11 cellular contexts compared by ENCODE assay signal in the genomic region with DNA sequence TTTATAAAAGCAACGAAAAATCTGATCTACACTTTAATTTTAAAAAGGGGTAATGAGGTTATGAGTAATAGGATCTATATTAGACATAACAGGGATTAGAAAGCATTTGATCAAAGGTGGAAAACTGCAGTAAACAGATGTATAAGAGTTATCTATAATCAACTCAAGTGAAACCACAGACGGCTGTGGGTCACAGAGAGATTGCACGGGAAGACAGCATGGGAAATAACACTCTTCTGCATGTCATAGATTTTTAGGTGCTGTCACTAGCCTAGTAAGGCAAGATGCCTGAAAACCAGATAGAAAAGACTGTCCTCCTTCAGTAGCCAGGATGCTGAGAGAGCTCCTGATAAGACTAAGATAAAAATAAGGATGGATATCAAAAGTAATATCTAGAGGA. TPM values are rescaled to one million over a fixed set of nuclear protein-coding genes. Genes with fewer than 3 reads are reported as not detected.
A peak's percentile ranks its signal among the peaks of the same experiment; 100 is the strongest.
DNase-seq lines count a peak whose midpoint lies in the region; ATAC-seq and TF ChIP-seq lines count a peak whose summit lies in the region.
"Had no signal": no experiment of that assay in that cellular context is flagged by ENCODE, and none has a peak within 500 bp of the region (broad histone marks: within the 10 kb centered on the region; RNA-seq: fewer than 3 reads in every experiment).

No MANE protein-coding gene starts in this region.

- H3K36me3 ChIP-seq in naive thymus-derived CD4-positive, alpha-beta T cell (ENCODE audit: control insufficient read depth in 2 of 3, insufficient read depth in 3 of 3, low read length in 3 of 3), result no peaks in the 10 kb centered on the region

- H3K27ac Mint-ChIP-seq in CD14-positive monocyte (peak overlapping the region in 5 of 7 donors; percentile 54 to 91 (median 75)), HFFc6 (no peak overlapping the region)
- H3K27ac Mint-ChIP-seq in naive thymus-derived CD4-positive, alpha-beta T cell, result peak overlapping the region; percentile 84 to 98 (median 96)

- ATAC-seq in naive thymus-derived CD4-positive, alpha-beta T cell, result peak; percentile 20

- H3K4me1 Mint-ChIP-seq in CD14-positive monocyte (peaks cover 69% of the 10 kb centered on the region), HFFc6 (ENCODE audit: low read depth) (peaks cover 62% of the 10 kb centered on the region)
- peaks cover 60 to 89% (median 81%) of the 10 kb centered on the region in 7 donors for H3K4me1 Mint-ChIP-seq in naive thymus-derived CD4-positive, alpha-beta T cell

- H3K4me3 ChIP-seq in naive thymus-derived CD4-positive, alpha-beta T cell (ENCODE audit: low read length), result peak overlapping the region; percentile 71
- H3K4me3 ChIP-seq: lung had no signal

- TF ChIP-seq CTCF in CD14-positive monocyte (IDR thresholded peaks at IDR 0.05) (no peak), HFFc6 (IDR thresholded peaks at IDR 0.05) (no peak)

- no peaks in the 10 kb centered on the region for H3K9me3 ChIP-seq in naive thymus-derived CD4-positive, alpha-beta T cell (ENCODE audit: control insufficient read depth in 2 of 3, low read length in 3 of 3)

- POLR2A ChIA-PET in naive thymus-derived CD4-positive, alpha-beta T cell (lab: Charles Lee), result interaction anchor here (1.1 to 3.2 kb wide), 4 partner anchors 10 to 86 kb away, joined by 4 to 44 read pairs (median 10); a partner anchor contains a TSS

- H3K4me3 Mint-ChIP-seq in CD14-positive monocyte (peak overlapping the region; percentile 87 to 95), HFFc6 (peak overlapping the region; percentile 89; the same call in 1 of the 2 replicates)
- H3K4me3 Mint-ChIP-seq in naive thymus-derived CD4-positive, alpha-beta T cell, result peak overlapping the region; percentile 87 to 96 (median 94)

- no peaks in the 10 kb centered on the region for H3K9me3 Mint-ChIP-seq in CD14-positive monocyte
- no peaks in the 10 kb centered on the region for H3K9me3 Mint-ChIP-seq in HFFc6
- H3K9me3 Mint-ChIP-seq in naive thymus-derived CD4-positive, alpha-beta T cell, result no peaks in the 10 kb centered on the region

- DNase-seq in CD14-positive monocyte (ENCODE audit: low spot score) (no peak), HFFc6 (no peak), GOT3 (lab: John Stamatoyannopoulos, UW) (no peak), HCEC 1CT (no peak), AG08396 (ENCODE audit: low spot score) (no peak), NCI-H446 (lab: John Stamatoyannopoulos, UW) (no peak)
- DNase-seq in activated T-helper 9 cell treated with anti-CD3 and anti-CD28 coated beads, Interleukin-2, amount 50 U/mL, for 16 hours (ENCODE audit: low read depth), result peak; percentile 2
- peak in 4 of 9 donors; percentile 15 to 41 (median 30) for DNase-seq in naive thymus-derived CD4-positive, alpha-beta T cell
- DNase-seq: amniotic stem cell had no signal

- CTCF ChIA-PET in naive thymus-derived CD4-positive, alpha-beta T cell (lab: Charles Lee), result interaction anchor here (0.9 to 4.4 kb wide), 4 partner anchors 31 to 88 kb away, joined by 4 to 36 read pairs (median 14); no protein-coding TSS in a partner anchor

- H3K27me3 ChIP-seq in naive thymus-derived CD4-positive, alpha-beta T cell (ENCODE audit: control insufficient read depth in 2 of 2, insufficient read depth in 2 of 2, low read length in 2 of 2), result no peaks in the 10 kb centered on the region

- H3K36me3 Mint-ChIP-seq in CD14-positive monocyte (peaks cover 25 to 35% of the 10 kb centered on the region in 2 donors), HFFc6 (ENCODE audit: low read depth) (no peaks in the 10 kb centered on the region; the same call in 1 of the 2 replicates)
- peaks cover 0 to 30% (median 2%) of the 10 kb centered on the region in 5 donors for H3K36me3 Mint-ChIP-seq in naive thymus-derived CD4-positive, alpha-beta T cell

- peaks cover 0 to 4% (median 2%) of the 10 kb centered on the region in 3 donors for H3K27me3 Mint-ChIP-seq in CD14-positive monocyte (ENCODE audit: low read depth in 3 of 3)
- no peaks in the 10 kb centered on the region; the same call in 1 of the 2 replicates for H3K27me3 Mint-ChIP-seq in HFFc6 (ENCODE audit: insufficient read depth)
- no peaks in the 10 kb centered on the region for H3K27me3 Mint-ChIP-seq in naive thymus-derived CD4-positive, alpha-beta T cell

- intact Hi-C loops in CD14-positive monocyte (cut with micrococcal nuclease), result loop anchor here in 1 of 2 donors (10.0 kb wide), 1 partner anchor 111 kb away; a partner anchor contains a TSS
- intact Hi-C loops in naive thymus-derived CD4-positive, alpha-beta T cell (cut with micrococcal nuclease), result loop anchor here (1.0 to 10.0 kb wide), 16 partner anchors 15 to 1383 kb away; a partner anchor contains a TSS

- peaks cover 42 to 47% of the 10 kb centered on the region in 2 donors for H3K4me1 ChIP-seq in naive thymus-derived CD4-positive, alpha-beta T cell (ENCODE audit: control insufficient read depth in 2 of 2, insufficient read depth in 2 of 2, low read length in 2 of 2)

- H3K27ac ChIP-seq in naive thymus-derived CD4-positive, alpha-beta T cell (ENCODE audit: low read depth, low read length), result peak overlapping the region; percentile 84

RNA-seq across cellular contexts. Expression of a gene that starts 1.8 kb away (rescaled TPM):
- polyA plus RNA-seq in CD14-positive monocyte, result 10 to 100 TPM; 50.5 to 64.7 TPM
- total RNA-seq in HFFc6 (2021; fragmentation: NEBNext Ultra II Directional; extraction: Animal tissue kit (Norgen Biotek cat#: 25700)), result 10 to 100 TPM; 10.0 to 16.5 (median 12.7) TPM
- 10 to 100 TPM; 12.5 to 33.8 (median 17.8) TPM for total RNA-seq in naive thymus-derived CD4-positive, alpha-beta T cell
- 10 to 100 TPM; 42.2 to 46.8 TPM for polyA plus RNA-seq in naive thymus-derived CD4-positive, alpha-beta T cell

RNA-seq across cellular contexts. Expression of a gene that starts 15.8 kb away (rescaled TPM):
- 1 to 10 TPM; 5.8 to 6.2 TPM for polyA plus RNA-seq in CD14-positive monocyte
- 10 to 100 TPM; 11.0 to 14.9 (median 13.5) TPM for total RNA-seq in HFFc6 (2021; fragmentation: NEBNext Ultra II Directional; extraction: Animal tissue kit (Norgen Biotek cat#: 25700))
- total RNA-seq in naive thymus-derived CD4-positive, alpha-beta T cell, result 10 to 100 TPM in 4 of 5 experiments, 1 to 10 TPM in 1; 9.5 to 17.1 (median 13.4) TPM
- 1 to 10 TPM; 1.4 to 1.9 TPM for polyA plus RNA-seq in naive thymus-derived CD4-positive, alpha-beta T cell

RNA-seq across cellular contexts. Expression of a gene that starts 54.3 kb away (rescaled TPM):
- polyA plus RNA-seq in CD14-positive monocyte, result not detected
- total RNA-seq in HFFc6 (2021; fragmentation: NEBNext Ultra II Directional; extraction: Animal tissue kit (Norgen Biotek cat#: 25700)), result not detected
- not detected for total RNA-seq in naive thymus-derived CD4-positive, alpha-beta T cell
- polyA plus RNA-seq in naive thymus-derived CD4-positive, alpha-beta T cell, result not detected
- total RNA-seq: T-helper 1 cell treated with Interleukin-12 subunit alpha and Interleukin-12 subunit beta and Interleukin-4 antibody, amounts not matched to agents 30 ng/mL and 1 ng/mL, for 36 hours had no signal
